14 cellular contexts compared by ENCODE assay signal in genomic region chr5:6545770-6546690, GRCh38.
DNase-seq lines count a peak whose midpoint lies in the region; TF ChIP-seq lines count a peak whose summit lies in the region.
"Had no signal": no experiment of that assay in that cellular context is flagged by ENCODE, and none has a peak within 500 bp of the region (broad histone marks: within the 10 kb centered on the region; RNA-seq: fewer than 3 reads in every experiment).

No MANE protein-coding gene starts in this region.

- H3K9ac ChIP-seq in colonic mucosa (ENCODE audit: low read depth in 2 of 2, low read length in 2 of 2) = no peak overlapping the region
- H3K9ac ChIP-seq in skeletal muscle tissue (ENCODE audit: low read depth in 1 of 3, low read length in 3 of 3) = peak overlapping the region; percentile 69 to 87 (median 73)

- no peaks in the 10 kb centered on the region for H3K9me3 Mint-ChIP-seq in HFFc6

- no peak overlapping the region for H3K27ac Mint-ChIP-seq in HFFc6
- H3K27ac Mint-ChIP-seq: activated T-cell treated with anti-CD3 and anti-CD28 coated beads, Interleukin-2, amount 50 U/mL, for 24 hours had no signal

- intact Hi-C loops in colonic mucosa (cut with DNase I) = no loop called here

- H3K9me3 ChIP-seq in colonic mucosa = no peaks in the 10 kb centered on the region
- peaks cover 0 to 2% (median 0%) of the 10 kb centered on the region in 3 donors for H3K9me3 ChIP-seq in skeletal muscle tissue (ENCODE audit: control insufficient read depth in 3 of 3, low read length in 3 of 3)
- H3K9me3 ChIP-seq: adrenal gland, right lobe of liver had no signal

- no peaks in the 10 kb centered on the region for H3K4me1 Mint-ChIP-seq in HFFc6 (ENCODE audit: low read depth)
- H3K4me1 Mint-ChIP-seq: CD14-positive monocyte had no signal

- no peak for TF ChIP-seq CTCF in colonic mucosa (IDR thresholded peaks at IDR 0.05)
- TF ChIP-seq CTCF in HFFc6 (IDR thresholded peaks at IDR 0.05) = no peak

- H3K27ac ChIP-seq in colonic mucosa = no peak overlapping the region
- peak overlapping the region; percentile 90 for H3K27ac ChIP-seq in skeletal muscle tissue (ENCODE audit: low read depth, low read length)
- H3K27ac ChIP-seq: adrenal gland, foreskin keratinocyte, right lobe of liver had no signal

- H3K36me3 ChIP-seq in colonic mucosa (no peaks in the 10 kb centered on the region), skeletal muscle tissue (ENCODE audit: control insufficient read depth in 3 of 3, insufficient read depth in 3 of 3, low read length in 3 of 3) (no peaks in the 10 kb centered on the region)
- H3K36me3 ChIP-seq: adrenal gland, right lobe of liver had no signal

- peaks cover 33% of the 10 kb centered on the region for H3K27me3 Mint-ChIP-seq in HFFc6 (ENCODE audit: insufficient read depth)

- H3K27me3 ChIP-seq in colonic mucosa (no peaks in the 10 kb centered on the region), skeletal muscle tissue (ENCODE audit: control insufficient read depth in 3 of 3, insufficient read depth in 3 of 3, low read length in 3 of 3) (no peaks in the 10 kb centered on the region)
- H3K27me3 ChIP-seq: adrenal gland, foreskin keratinocyte, right lobe of liver had no signal

- DNase-seq in NCI-H1092 (lab: John Stamatoyannopoulos, UW) (peak; percentile 93), NCI-H2107 treated with DMSO at 0.1 percent for 48 hours (lab: John Stamatoyannopoulos, UW; ENCODE audit: unreplicated experiment) (peak; percentile 99), colonic mucosa (peak; percentile 9), HFFc6 (no peak), cerebellar cortex (ENCODE audit: low spot score) (no peak), SIG-M5 treated with dmso at 0.1 percent for 504 hours (lab: John Stamatoyannopoulos, UW; ENCODE audit: unreplicated experiment) (no peak)
- DNase-seq: activated T-cell treated with anti-CD3 and anti-CD28 coated beads, Interleukin-2, amount 50 U/mL, for 24 hours; foreskin keratinocyte; GDM1; Karpas-422; right lobe of liver had no signal

- no peak overlapping the region for H3K4me3 ChIP-seq in colonic mucosa
- peak overlapping the region in 2 of 3 donors; percentile 28 to 58 for H3K4me3 ChIP-seq in skeletal muscle tissue (ENCODE audit: low read length in 3 of 3)
- H3K4me3 ChIP-seq: adrenal gland, right lobe of liver had no signal

- H3K4me1 ChIP-seq in colonic mucosa (no peaks in the 10 kb centered on the region), skeletal muscle tissue (ENCODE audit: control insufficient read depth in 3 of 3, insufficient read depth in 3 of 3, low read length in 3 of 3) (peaks cover 24 to 63% (median 59%) of the 10 kb centered on the region in 3 donors)
- H3K4me1 ChIP-seq: adrenal gland, foreskin keratinocyte, right lobe of liver had no signal

- H3K4me3 Mint-ChIP-seq in HFFc6 = no peak overlapping the region
- H3K4me3 Mint-ChIP-seq: activated T-cell treated with anti-CD3 and anti-CD28 coated beads, Interleukin-2, amount 50 U/mL, for 24 hours; CD14-positive monocyte had no signal

- H3K36me3 Mint-ChIP-seq in HFFc6 (ENCODE audit: low read depth) = no peaks in the 10 kb centered on the region
- H3K36me3 Mint-ChIP-seq: CD14-positive monocyte had no signal

Comparison
In these comparisons a context has a peak if more than half of its experiments do, and no peak if none do; other contexts are left out.
1. DNase-seq: peak in NCI-H1092 (single experiment), NCI-H2107 treated with DMSO at 0.1 percent for 48 hours (single experiment) and colonic mucosa (single experiment); none in HFFc6 (single experiment), cerebellar cortex (single experiment) and SIG-M5 treated with dmso at 0.1 percent for 504 hours (single experiment).
2. H3K9ac ChIP-seq: peak in skeletal muscle tissue (3 of 3); none in colonic mucosa (0 of 2).